ENCODE assay signal across 1 cellular context in the genomic region with DNA sequence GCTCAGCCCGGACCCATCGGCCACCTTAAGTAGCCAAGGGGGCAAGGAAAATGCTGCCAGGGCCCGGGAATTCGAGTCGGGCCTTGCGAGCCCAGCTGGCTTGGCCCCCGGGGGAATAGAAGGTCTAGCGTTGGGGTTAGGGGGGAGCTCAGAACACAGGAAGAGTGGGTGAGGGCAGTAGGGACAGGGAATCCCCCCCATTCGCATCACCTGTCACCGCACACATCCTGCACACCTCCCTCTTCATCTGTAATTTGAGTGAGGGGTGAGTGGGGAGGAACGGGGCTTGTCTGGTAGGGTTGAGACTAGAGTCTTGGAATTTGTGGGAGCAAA.
TF ChIP-seq lines count a peak whose summit lies in the region.

No MANE protein-coding gene starts in this region.

TF ChIP-seq in HCT116, 20 proteins besides CTCF, POLR2A, EP300 and RAD21 (continued from another document):
- TF ChIP-seq, protein P1, sequence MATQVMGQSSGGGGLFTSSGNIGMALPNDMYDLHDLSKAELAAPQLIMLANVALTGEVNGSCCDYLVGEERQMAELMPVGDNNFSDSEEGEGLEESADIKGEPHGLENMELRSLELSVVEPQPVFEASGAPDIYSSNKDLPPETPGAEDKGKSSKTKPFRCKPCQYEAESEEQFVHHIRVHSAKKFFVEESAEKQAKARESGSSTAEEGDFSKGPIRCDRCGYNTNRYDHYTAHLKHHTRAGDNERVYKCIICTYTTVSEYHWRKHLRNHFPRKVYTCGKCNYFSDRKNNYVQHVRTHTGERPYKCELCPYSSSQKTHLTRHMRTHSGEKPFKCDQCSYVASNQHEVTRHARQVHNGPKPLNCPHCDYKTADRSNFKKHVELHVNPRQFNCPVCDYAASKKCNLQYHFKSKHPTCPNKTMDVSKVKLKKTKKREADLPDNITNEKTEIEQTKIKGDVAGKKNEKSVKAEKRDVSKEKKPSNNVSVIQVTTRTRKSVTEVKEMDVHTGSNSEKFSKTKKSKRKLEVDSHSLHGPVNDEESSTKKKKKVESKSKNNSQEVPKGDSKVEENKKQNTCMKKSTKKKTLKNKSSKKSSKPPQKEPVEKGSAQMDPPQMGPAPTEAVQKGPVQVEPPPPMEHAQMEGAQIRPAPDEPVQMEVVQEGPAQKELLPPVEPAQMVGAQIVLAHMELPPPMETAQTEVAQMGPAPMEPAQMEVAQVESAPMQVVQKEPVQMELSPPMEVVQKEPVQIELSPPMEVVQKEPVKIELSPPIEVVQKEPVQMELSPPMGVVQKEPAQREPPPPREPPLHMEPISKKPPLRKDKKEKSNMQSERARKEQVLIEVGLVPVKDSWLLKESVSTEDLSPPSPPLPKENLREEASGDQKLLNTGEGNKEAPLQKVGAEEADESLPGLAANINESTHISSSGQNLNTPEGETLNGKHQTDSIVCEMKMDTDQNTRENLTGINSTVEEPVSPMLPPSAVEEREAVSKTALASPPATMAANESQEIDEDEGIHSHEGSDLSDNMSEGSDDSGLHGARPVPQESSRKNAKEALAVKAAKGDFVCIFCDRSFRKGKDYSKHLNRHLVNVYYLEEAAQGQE (IDR thresholded peaks at IDR 0.05; ENCODE audit: low read depth) = no peak
- TF ChIP-seq, protein P2, sequence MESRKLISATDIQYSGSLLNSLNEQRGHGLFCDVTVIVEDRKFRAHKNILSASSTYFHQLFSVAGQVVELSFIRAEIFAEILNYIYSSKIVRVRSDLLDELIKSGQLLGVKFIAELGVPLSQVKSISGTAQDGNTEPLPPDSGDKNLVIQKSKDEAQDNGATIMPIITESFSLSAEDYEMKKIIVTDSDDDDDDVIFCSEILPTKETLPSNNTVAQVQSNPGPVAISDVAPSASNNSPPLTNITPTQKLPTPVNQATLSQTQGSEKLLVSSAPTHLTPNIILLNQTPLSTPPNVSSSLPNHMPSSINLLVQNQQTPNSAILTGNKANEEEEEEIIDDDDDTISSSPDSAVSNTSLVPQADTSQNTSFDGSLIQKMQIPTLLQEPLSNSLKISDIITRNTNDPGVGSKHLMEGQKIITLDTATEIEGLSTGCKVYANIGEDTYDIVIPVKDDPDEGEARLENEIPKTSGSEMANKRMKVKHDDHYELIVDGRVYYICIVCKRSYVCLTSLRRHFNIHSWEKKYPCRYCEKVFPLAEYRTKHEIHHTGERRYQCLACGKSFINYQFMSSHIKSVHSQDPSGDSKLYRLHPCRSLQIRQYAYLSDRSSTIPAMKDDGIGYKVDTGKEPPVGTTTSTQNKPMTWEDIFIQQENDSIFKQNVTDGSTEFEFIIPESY (IDR thresholded peaks at IDR 0.05; ENCODE audit: extremely low read depth, insufficient replicate concordance, low read length) = no peak
- TF ChIP-seq FOSL1 (IDR thresholded peaks at IDR 0.05; ENCODE audit: low read depth) = no peak
- TF ChIP-seq SP1 (IDR thresholded peaks at IDR 0.05; ENCODE audit: low read depth) = no peak
- no peak for TF ChIP-seq EZH2phosphoT487 (IDR thresholded peaks at IDR 0.05; ENCODE audit: borderline replicate concordance)
- TF ChIP-seq ELF1 (IDR thresholded peaks at IDR 0.05; ENCODE audit: borderline replicate concordance, low read depth) = no peak
- no peak for TF ChIP-seq EZH2 (IDR thresholded peaks at IDR 0.05)
- no peak; the same call in 1 of the 2 replicates for TF ChIP-seq EGR1 (IDR thresholded peaks at IDR 0.05; ENCODE audit: low read depth)
- TF ChIP-seq TCF7L2 (IDR thresholded peaks at IDR 0.05; ENCODE audit: borderline replicate concordance, extremely low read depth, insufficient read depth, insufficient read length) = no peak
- TF ChIP-seq CBX3 (IDR thresholded peaks at IDR 0.05; ENCODE audit: low read depth) = no peak
- TF ChIP-seq, protein P3, sequence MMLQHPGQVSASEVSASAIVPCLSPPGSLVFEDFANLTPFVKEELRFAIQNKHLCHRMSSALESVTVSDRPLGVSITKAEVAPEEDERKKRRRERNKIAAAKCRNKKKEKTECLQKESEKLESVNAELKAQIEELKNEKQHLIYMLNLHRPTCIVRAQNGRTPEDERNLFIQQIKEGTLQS (IDR thresholded peaks at IDR 0.05) = no peak
TF ChIP-seq in HCT116: peak in this region for 0.
